ENCODE assay signal across 8 cellular contexts in genomic region chr5:69492391-69493234, GRCh38. TPM values are rescaled to one million over a fixed set of nuclear protein-coding genes. Genes with fewer than 3 reads are reported as not detected.
DNase-seq lines count a peak whose midpoint lies in the region; ATAC-seq and TF ChIP-seq lines count a peak whose summit lies in the region.

TSS of gene OCLN (plus strand) at chr5:69492790. CDS start at chr5:69504245, 11,455 bp downstream.

- no peak within 1 kb of the TSS for H3K4me2 ChIP-seq in OCI-LY7 (ENCODE audit: low read length)

- no peaks in the 10 kb centered on the region for H4K20me1 ChIP-seq in OCI-LY7 (ENCODE audit: insufficient read depth, low read length)

- H3K4me1 ChIP-seq in psoas muscle (no peaks in the 10 kb centered on the region), OCI-LY7 (ENCODE audit: insufficient read depth, low read length, poor library complexity, severe bottlenecking) (no peaks in the 10 kb centered on the region)

- no TSS peak for BruUV-seq in OCI-LY7 (replicated peaks; lab: Mats Ljungman, UMichigan)

- peak within 1 kb of the TSS; percentile 69 for H3K4me3 Mint-ChIP-seq in activated naive CD4-positive, alpha-beta T cell treated with anti-CD3 and anti-CD28 coated beads, Interleukin-2, amount 50 U/mL, for 24 hours

- H3K9me3 Mint-ChIP-seq in activated naive CD4-positive, alpha-beta T cell treated with anti-CD3 and anti-CD28 coated beads, Interleukin-2, amount 50 U/mL, for 24 hours: no peaks in the 10 kb centered on the region

- ATAC-seq in HG02973 (IDR thresholded peaks at IDR 0.05; ENCODE audit: unreplicated experiment) (peak; percentile 54), left ventricle myocardium superior (peak; percentile 67), psoas muscle (peak in 3 of 4 donors; percentile 19 to 49 (median 29))

- peak within 1 kb of the TSS; percentile 70 for H3K4me3 ChIP-seq in psoas muscle
- no peak within 1 kb of the TSS for H3K4me3 ChIP-seq in OCI-LY7 (ENCODE audit: low read depth, low read length, poor library complexity, severe bottlenecking)

- whole genome bisulfite sequencing in psoas muscle, 3 donors: 0 to 1% (median 1%) methylated on average over 72 to 86 of the region's 86 CpGs

- H3K36me3 Mint-ChIP-seq in activated naive CD4-positive, alpha-beta T cell treated with anti-CD3 and anti-CD28 coated beads, Interleukin-2, amount 50 U/mL, for 24 hours: no peaks in the 10 kb centered on the region

- H3K36me3 ChIP-seq in psoas muscle (ENCODE audit: insufficient read depth in 1 of 2, low read depth in 1 of 2): no peaks in the 10 kb centered on the region
- no peaks in the 10 kb centered on the region for H3K36me3 ChIP-seq in OCI-LY7 (ENCODE audit: insufficient read depth, low read length)

- no peak within 1 kb of the TSS for H3K27ac ChIP-seq in psoas muscle
- no peak within 1 kb of the TSS for H3K27ac ChIP-seq in OCI-LY7 (ENCODE audit: low read depth, low read length, poor library complexity, severe bottlenecking)

- POLR2A ChIA-PET in OCI-LY7 (lab: Charles Lee): no interaction called here

- H3K9me3 ChIP-seq in psoas muscle (no peaks in the 10 kb centered on the region), OCI-LY7 (ENCODE audit: low read length) (no peaks in the 10 kb centered on the region)

- TF ChIP-seq CTCF in psoas muscle (IDR thresholded peaks at IDR 0.05) (no peak), OCI-LY7 (conservative IDR thresholded peaks at IDR 0.05; ENCODE audit: low read length) (no peak)

- H3K79me2 ChIP-seq in OCI-LY7 (ENCODE audit: insufficient read depth, low read depth, low read length): no peaks in the 10 kb centered on the region

- CTCF ChIA-PET in OCI-LY7 (lab: Charles Lee; ENCODE audit: unreplicated experiment): no interaction called here

- no peaks in the 10 kb centered on the region for H3K4me1 Mint-ChIP-seq in activated naive CD4-positive, alpha-beta T cell treated with anti-CD3 and anti-CD28 coated beads, Interleukin-2, amount 50 U/mL, for 24 hours

- H3K27ac Mint-ChIP-seq in activated naive CD4-positive, alpha-beta T cell treated with anti-CD3 and anti-CD28 coated beads, Interleukin-2, amount 50 U/mL, for 24 hours: no peak within 1 kb of the TSS

- intact Hi-C loops in left ventricle myocardium superior (cut with micrococcal nuclease) (no loop called here), psoas muscle (cut with DNase I) (no loop called here), OCI-LY7 (cut with micrococcal nuclease; ENCODE audit: unreplicated experiment) (no loop called here)

- peaks cover 0 to 66% (median 14%) of the 10 kb centered on the region in 3 donors for H3K27me3 ChIP-seq in psoas muscle (ENCODE audit: insufficient read depth in 3 of 3, low read length in 2 of 3)

- H2AFZ ChIP-seq in OCI-LY7 (ENCODE audit: low read length): no peak within 1 kb of the TSS

- DNase-seq in activated CD4-positive, alpha-beta T cell treated with anti-CD3 and anti-CD28 coated beads for 48 hours: peak; percentile 33
- DNase-seq in activated CD4-positive, alpha-beta T cell treated with anti-CD3 and anti-CD28 coated beads for 1 hour: no peak
- DNase-seq in NCI-H345 (lab: John Stamatoyannopoulos, UW): peak; percentile 87
- DNase-seq in left ventricle myocardium superior: peak; percentile 29
- DNase-seq in psoas muscle: no peak
- DNase-seq in OCI-LY7 (ENCODE audit: low spot score): no peak

- no peaks in the 10 kb centered on the region for H3K9me2 ChIP-seq in OCI-LY7 (ENCODE audit: insufficient read depth, low read length)

- H3K27me3 Mint-ChIP-seq in activated naive CD4-positive, alpha-beta T cell treated with anti-CD3 and anti-CD28 coated beads, Interleukin-2, amount 50 U/mL, for 24 hours: peaks cover 45% of the 10 kb centered on the region

RNA-seq across cellular contexts. Expression of gene OCLN, which starts in this region (rescaled TPM):
- total RNA-seq in left ventricle myocardium superior (1.6 TPM), psoas muscle (under 1 TPM; 0.17 to 0.58 (median 0.33) TPM), OCI-LY7 (2022) (1.1 and 1.4 TPM in 2 replicates)
- polyA plus RNA-seq in psoas muscle: under 1 TPM; 0.06 to 0.44 (median 0.14) TPM
- 0.50 and 1.8 TPM in 2 replicates for total RNA-seq in OCI-LY7 (2014; rRNA removed; shearing (Covaris generic))

Comparison
In these comparisons a context has a peak if more than half of its experiments do, and no peak if none do; other contexts are left out.
1. DNase-seq: peak in activated CD4-positive, alpha-beta T cell treated with anti-CD3 and anti-CD28 coated beads for 48 hours (single experiment), NCI-H345 (single experiment) and left ventricle myocardium superior (single experiment); none in activated CD4-positive, alpha-beta T cell treated with anti-CD3 and anti-CD28 coated beads for 1 hour (single experiment), psoas muscle (0 of 2) and OCI-LY7 (single experiment).
2. Peak in ATAC-seq and H3K4me3 ChIP-seq in psoas muscle; RNA of the gene not detected or under 1 TPM.
3. Peak in every context shown above with its lines, with median percentiles within 50 percentile points of each other: ATAC-seq.